21 cellular contexts compared by ENCODE assay signal in the genomic region with DNA sequence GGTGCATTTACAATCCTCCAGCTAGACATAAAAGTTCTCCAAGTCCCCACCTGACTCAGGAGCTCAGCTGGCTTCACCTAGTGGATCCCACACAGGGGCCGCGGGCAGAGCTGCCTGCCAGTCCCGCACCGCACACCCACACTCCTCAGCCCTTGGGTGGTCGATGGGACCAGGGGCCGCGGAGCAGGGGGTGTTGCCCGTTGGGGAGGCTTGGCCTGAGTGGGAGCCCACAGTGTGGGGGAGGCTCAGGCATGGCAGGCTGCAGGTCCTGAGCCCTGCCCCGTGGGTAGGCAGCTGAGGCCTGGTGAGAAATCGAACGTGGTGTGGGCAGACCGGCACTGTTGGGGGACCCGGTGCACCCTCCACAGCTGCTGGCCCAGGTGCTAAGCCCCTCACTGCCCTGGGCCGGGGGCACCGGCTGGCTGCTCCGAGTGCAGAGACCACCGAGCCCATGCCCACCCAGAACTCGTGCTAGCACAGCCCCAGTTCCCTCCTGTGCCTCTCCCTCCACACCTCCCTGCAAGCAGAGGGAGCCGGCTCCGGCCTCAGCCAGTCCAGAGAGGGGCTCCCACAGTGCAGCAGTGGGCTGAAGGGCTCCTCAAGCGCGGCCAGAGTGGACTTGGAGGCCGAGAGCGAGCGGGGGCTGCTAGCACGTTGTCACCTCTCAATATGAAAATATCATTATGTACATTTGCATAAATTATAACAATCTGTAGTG. TPM values are rescaled to one million over a fixed set of nuclear protein-coding genes. Genes with fewer than 3 reads are reported as not detected.
DNase-seq lines count a peak whose midpoint lies in the region; ATAC-seq, FAIRE-seq and TF ChIP-seq lines count a peak whose summit lies in the region.
"Had no signal": no experiment of that assay in that cellular context is flagged by ENCODE, and none has a peak within 500 bp of the region (broad histone marks: within the 10 kb centered on the region; RNA-seq: fewer than 3 reads in every experiment).

No MANE protein-coding gene starts in this region.

- no peak for FAIRE-seq in kidney (lab: Jason Lieb, UNC)
- FAIRE-seq: A204.1, GM12892, GM18507, H54 had no signal

- ATAC-seq in RWPE2 (ENCODE audit: low read depth), result no peak
- ATAC-seq: GM23338 had no signal

- no peak for TF ChIP-seq EP300 in sigmoid colon (IDR thresholded peaks at IDR 0.05)

- intact Hi-C loops in kidney (cut with DNase I) (no loop called here), sigmoid colon (cut with DNase I) (no loop called here), adrenal gland (cut with DNase I) (no loop called here)

- H3K4me3 ChIP-seq in RWPE2 (ENCODE audit: severe bottlenecking), result no peak overlapping the region
- H3K4me3 ChIP-seq in kidney (ENCODE audit: low read length in 2 of 2), result no peak overlapping the region
- H3K4me3 ChIP-seq in sigmoid colon, result no peak overlapping the region
- H3K4me3 ChIP-seq in adrenal gland, result no peak overlapping the region
- H3K4me3 ChIP-seq: GM23338 had no signal

- peak; percentile 49 for DNase-seq in RWPE2 (ENCODE audit: low spot score)
- DNase-seq in kidney, result peak; percentile 65
- DNase-seq in sigmoid colon, result peak; percentile 58
- no peak for DNase-seq in AG08396 (ENCODE audit: low spot score)
- no peak for DNase-seq in adrenal gland
- no peak for DNase-seq in NCI-H1694 (lab: John Stamatoyannopoulos, UW)
- DNase-seq: ACHN; AML-193; CD4-positive, alpha-beta T cell; DMS153; DMS79; GDM1; HCEC 1CT; IMR-90 had no signal

- H3K9me3 ChIP-seq in RWPE2 (ENCODE audit: severe bottlenecking), result no peaks in the 10 kb centered on the region
- H3K9me3 ChIP-seq in kidney (ENCODE audit: control insufficient read depth in 1 of 2, low read length in 2 of 2), result no peaks in the 10 kb centered on the region
- H3K9me3 ChIP-seq in sigmoid colon, result no peaks in the 10 kb centered on the region
- no peaks in the 10 kb centered on the region for H3K9me3 ChIP-seq in adrenal gland (replicated peaks in 1 of 3)

- H3K36me3 ChIP-seq in RWPE2 (ENCODE audit: low read depth) (peaks cover 1% of the 10 kb centered on the region), kidney (ENCODE audit: control insufficient read depth in 1 of 2, insufficient read depth in 2 of 2, low read length in 2 of 2) (no peaks in the 10 kb centered on the region), sigmoid colon (peaks cover 0 to 7% (median 3%) of the 10 kb centered on the region in 4 donors), adrenal gland (replicated peaks in 1 of 2) (no peaks in the 10 kb centered on the region)

- no peak overlapping the region for H3K27ac ChIP-seq in RWPE2 (ENCODE audit: poor library complexity, severe bottlenecking)
- H3K27ac ChIP-seq in kidney (ENCODE audit: low read depth in 2 of 2, low read length in 2 of 2), result no peak overlapping the region
- no peak overlapping the region for H3K27ac ChIP-seq in sigmoid colon
- no peak overlapping the region for H3K27ac ChIP-seq in adrenal gland
- H3K27ac ChIP-seq: C4-2B, HL-60 had no signal

- no peak for TF ChIP-seq CTCF in RWPE2 (IDR thresholded peaks at IDR 0.05; ENCODE audit: poor library complexity, severe bottlenecking)
- TF ChIP-seq CTCF in kidney (IDR thresholded peaks at IDR 0.05; ENCODE audit: borderline replicate concordance, extremely low read depth, insufficient read depth), result no peak
- TF ChIP-seq CTCF in sigmoid colon (IDR thresholded peaks at IDR 0.05), result no peak
- TF ChIP-seq CTCF in adrenal gland (IDR thresholded peaks at IDR 0.05), result no peak

- H3K9ac ChIP-seq in kidney (ENCODE audit: low read length in 2 of 2), result no peak overlapping the region

- H3K4me1 ChIP-seq in RWPE2 (ENCODE audit: insufficient read depth, poor library complexity, severe bottlenecking), result no peaks in the 10 kb centered on the region
- H3K4me1 ChIP-seq in kidney (ENCODE audit: control insufficient read depth in 1 of 2, insufficient read depth in 1 of 2, low read depth in 1 of 2, low read length in 2 of 2), result no peaks in the 10 kb centered on the region
- no peaks in the 10 kb centered on the region for H3K4me1 ChIP-seq in sigmoid colon
- H3K4me1 ChIP-seq in adrenal gland (replicated peaks in 1 of 2), result peaks cover 0 to 5% of the 10 kb centered on the region in 2 donors

- 95% methylated on average over 26 of the region's 26 CpGs for WGBS in sigmoid colon, 2 donors
- 95 to 98% (median 96%) methylated on average over 15 to 26 of the region's 26 CpGs for WGBS in adrenal gland, 4 donors

- TF ChIP-seq POLR2A in sigmoid colon (IDR thresholded peaks at IDR 0.05) (no peak), adrenal gland (IDR thresholded peaks at IDR 0.05) (no peak)

- H3K27me3 ChIP-seq in RWPE2 (ENCODE audit: insufficient read depth, poor library complexity, severe bottlenecking) (no peaks in the 10 kb centered on the region), sigmoid colon (no peaks in the 10 kb centered on the region), adrenal gland (no peaks in the 10 kb centered on the region)

RNA-seq across cellular contexts. Expression of gene POLR1F, which starts 16.6 kb away (rescaled TPM):
- total RNA-seq in kidney (13.3 TPM), sigmoid colon (10 to 100 TPM in 3 of 4 donors, 1 to 10 TPM in 1; 9.7 to 15.6 (median 14.2) TPM), adrenal gland (10 to 100 TPM in 6 of 8 donors, 1 to 10 TPM in 2; 6.9 to 21.3 (median 12.3) TPM)
- polyA plus RNA-seq in kidney (ENCODE audit: insufficient read depth, low read depth, low replicate concordance) (5.3 TPM), sigmoid colon (1 to 10 TPM; 4.2 to 7.1 (median 4.2) TPM), adrenal gland (10 to 100 TPM in 1 of 3 donors, 1 to 10 TPM in 2; 7.5 to 25.0 (median 8.0) TPM)

Comparison
In these comparisons a context has a peak if more than half of its experiments do, and no peak if none do; other contexts are left out.
1. DNase-seq: peak in RWPE2 (single experiment), kidney (single experiment) and sigmoid colon (single experiment); none in AG08396 (single experiment), adrenal gland (0 of 7) and NCI-H1694 (single experiment).